ENCODE assay signal across 2 cellular contexts in the genomic region with DNA sequence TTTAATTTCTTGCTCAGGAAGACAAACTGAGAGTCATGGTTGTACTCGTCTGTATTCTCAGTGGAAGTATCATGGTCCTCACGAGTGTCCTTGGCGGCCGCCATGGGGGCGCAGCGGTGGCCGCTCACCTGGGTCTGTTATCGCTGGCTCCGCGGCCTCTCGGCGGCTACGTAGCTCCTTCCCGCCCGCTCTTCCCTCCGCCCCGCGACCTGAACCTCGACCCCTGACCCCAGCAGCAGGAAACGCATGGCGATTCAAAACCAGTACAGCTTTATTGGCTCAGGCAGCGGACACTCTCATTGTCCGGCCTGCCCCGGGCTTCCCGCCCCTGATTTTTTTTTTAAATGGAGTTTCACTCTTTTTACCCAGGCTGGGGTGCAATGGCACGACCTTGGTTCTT.
A peak's percentile ranks its signal among the peaks of the same experiment; 100 is the strongest.
TF ChIP-seq lines count a peak whose summit lies in the region.

No MANE protein-coding gene starts in this region.

TF ChIP-seq in HepG2, 621 proteins besides CTCF, POLR2A, EP300 and RAD21:
- TF ChIP-seq, protein P1, sequence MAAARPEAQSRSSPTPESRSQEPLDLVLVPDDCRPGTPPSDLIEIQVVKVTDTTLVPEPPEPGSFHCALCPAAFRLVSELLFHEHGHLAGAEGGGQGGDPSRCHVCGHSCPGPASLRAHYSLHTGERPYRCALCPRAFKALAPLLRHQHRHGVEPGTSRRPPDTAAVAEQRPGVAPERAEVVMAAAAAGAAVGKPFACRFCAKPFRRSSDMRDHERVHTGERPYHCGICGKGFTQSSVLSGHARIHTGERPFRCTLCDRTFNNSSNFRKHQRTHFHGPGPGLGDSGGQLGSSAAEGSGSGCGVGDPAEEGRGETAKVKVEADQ (CRISPR knock-in tag; IDR thresholded peaks at IDR 0.05; ENCODE audit: borderline replicate concordance) = no peak
- TF ChIP-seq ZBTB40 (IDR thresholded peaks at IDR 0.05) (no peak), ZBTB40 (CRISPR knock-in tag; IDR thresholded peaks at IDR 0.05) (peak; percentile 84; the same call in 1 of the 2 replicates), CEBPB (IDR thresholded peaks at IDR 0.05; ENCODE audit: borderline replicate concordance, low read depth, low read length) (no peak), SAP130 (CRISPR knock-in tag; IDR thresholded peaks at IDR 0.05; ENCODE audit: low read depth) (no peak), ZNF30 (CRISPR knock-in tag; IDR thresholded peaks at IDR 0.05) (no peak)

TF ChIP-seq in K562, 482 proteins besides CTCF, POLR2A, EP300 and RAD21:
- TF ChIP-seq NR2C2 (CRISPR knock-in tag; IDR thresholded peaks at IDR 0.05) (no peak), NR2C2 (tag; IDR thresholded peaks at IDR 0.05) (peak; percentile 74), NR2C1 (IDR thresholded peaks at IDR 0.05) (peak; percentile 78), NR2C1 (tag; IDR thresholded peaks at IDR 0.05) (peak; percentile 86), FOXJ2 (tag; IDR thresholded peaks at IDR 0.05) (no peak), RERE (CRISPR knock-in tag; IDR thresholded peaks at IDR 0.05; ENCODE audit: borderline replicate concordance) (no peak), NFRKB (IDR thresholded peaks at IDR 0.05; ENCODE audit: low read depth) (no peak), SETDB1 (IDR thresholded peaks at IDR 0.05; ENCODE audit: low read length) (no peak), ZBTB40 (IDR thresholded peaks at IDR 0.05) (peak; percentile 90), ZBTB40 (CRISPR knock-in tag; IDR thresholded peaks at IDR 0.05) (peak; percentile 64)
